30 cellular contexts compared by ENCODE assay signal in genomic region chr2:241658296-241658695, GRCh38.
"Had no signal": no experiment of that assay in that cellular context is flagged by ENCODE, and none has a peak within 500 bp of the region (broad histone marks: within the 10 kb centered on the region; RNA-seq: fewer than 3 reads in every experiment).

No MANE protein-coding gene starts in this region.

- H3K27me3 ChIP-seq: ascending aorta, breast epithelium, cardiac muscle cell, colonic mucosa, foreskin keratinocyte, gastrocnemius medialis, heart left ventricle had no signal

- H3K36me3 ChIP-seq: breast epithelium had no signal

- H3K9me3 ChIP-seq: ascending aorta, breast epithelium, colonic mucosa, gastrocnemius medialis, heart left ventricle had no signal

- H3K9me3 Mint-ChIP-seq: activated B cell treated with CpG ODN at 0.5 μM for 24 hours; activated CD8-positive, alpha-beta T cell treated with anti-CD3 and anti-CD28 coated beads for 36 hours; activated naive CD4-positive, alpha-beta T cell treated with anti-CD3 and anti-CD28 coated beads for 36 hours; activated naive CD4-positive, alpha-beta T cell treated with anti-CD3 and anti-CD28 coated beads, Interleukin-2, amount 50 U/mL, for 24 hours; activated naive CD8-positive, alpha-beta T cell treated with anti-CD3 and anti-CD28 coated beads for 36 hours; activated naive CD8-positive, alpha-beta T cell treated with anti-CD3 and anti-CD28 coated beads, Interleukin-2, amount 50 U/mL, for 24 hours; activated T-cell treated with anti-CD3 and anti-CD28 coated beads, Interleukin-2, amount 50 U/mL, for 4 hours; activated T-helper 17 cell treated with anti-CD3 and anti-CD28 coated beads, Interleukin-2, amount 50 U/mL, for 72 hours; brain; T-helper 2 cell treated with Interferon-gamma antibody and Interleukin-4, amounts not matched to agents 5 μg/mL and 100 μg/mL, for 36 hours had no signal

- H3K27ac ChIP-seq: ascending aorta, breast epithelium, cardiac muscle cell, colonic mucosa, epithelial cell of prostate, foreskin keratinocyte, gastrocnemius medialis, heart left ventricle, WERI-Rb-1 had no signal

- H3K4me3 ChIP-seq: ascending aorta, breast epithelium, cardiac muscle cell, colonic mucosa, gastrocnemius medialis, heart left ventricle had no signal

- H3K4me1 ChIP-seq: ascending aorta, breast epithelium, colonic mucosa, foreskin keratinocyte, gastrocnemius medialis had no signal

- H3K27me3 Mint-ChIP-seq: activated B cell treated with CpG ODN at 0.5 μM for 24 hours; activated CD8-positive, alpha-beta T cell treated with anti-CD3 and anti-CD28 coated beads for 36 hours; activated naive CD4-positive, alpha-beta T cell treated with anti-CD3 and anti-CD28 coated beads, Interleukin-2, amount 50 U/mL, for 24 hours; activated naive CD8-positive, alpha-beta T cell treated with anti-CD3 and anti-CD28 coated beads for 36 hours; activated naive CD8-positive, alpha-beta T cell treated with anti-CD3 and anti-CD28 coated beads, Interleukin-2, amount 50 U/mL, for 24 hours; activated T-helper 17 cell treated with anti-CD3 and anti-CD28 coated beads, Interleukin-2, amount 50 U/mL, for 72 hours; brain; T-helper 17 cell had no signal

- DNase-seq: activated B cell treated with CpG ODN at 0.5 μM for 24 hours; activated CD4-positive, alpha-beta T cell treated with anti-CD3 and anti-CD28 coated beads for 48 hours; activated CD4-positive, alpha-beta T cell treated with anti-CD3 and anti-CD28 coated beads, Interleukin-2, amount 50 U/mL, for 1 hour; activated CD4-positive, alpha-beta T cell treated with anti-CD3 and anti-CD28 coated beads, Interleukin-2, amount 50 U/mL, for 48 hours; activated CD8-positive, alpha-beta memory T cell treated with anti-CD3 and anti-CD28 coated beads for 24 hours; activated CD8-positive, alpha-beta T cell treated with anti-CD3 and anti-CD28 coated beads for 36 hours; activated effector memory CD4-positive, alpha-beta T cell treated with Interleukin-2 at 50 U/mL for 16 hours; activated naive CD4-positive, alpha-beta T cell treated with anti-CD3 and anti-CD28 coated beads for 36 hours; activated naive CD8-positive, alpha-beta T cell treated with anti-CD3 and anti-CD28 coated beads for 36 hours; activated naive CD8-positive, alpha-beta T cell treated with anti-CD3 and anti-CD28 coated beads, Interleukin-2, amount 50 U/mL, for 24 hours; activated T-cell treated with anti-CD3 and anti-CD28 coated beads, Interleukin-2, amount 50 U/mL, for 4 hours; central memory CD4-positive, alpha-beta T cell; cerebellar nuclear complex; colonic mucosa; effector CD8-positive, alpha-beta T cell; foreskin keratinocyte; gastrocnemius medialis; glutamatergic neuron; heart left ventricle; T-helper 17 cell; T1000; WERI-Rb-1 had no signal

- H3K4me3 Mint-ChIP-seq: activated B cell treated with CpG ODN at 0.5 μM for 24 hours; activated CD8-positive, alpha-beta T cell treated with anti-CD3 and anti-CD28 coated beads for 36 hours; activated naive CD4-positive, alpha-beta T cell treated with anti-CD3 and anti-CD28 coated beads for 36 hours; activated naive CD4-positive, alpha-beta T cell treated with anti-CD3 and anti-CD28 coated beads, Interleukin-2, amount 50 U/mL, for 24 hours; activated naive CD8-positive, alpha-beta T cell treated with anti-CD3 and anti-CD28 coated beads for 36 hours; activated naive CD8-positive, alpha-beta T cell treated with anti-CD3 and anti-CD28 coated beads, Interleukin-2, amount 50 U/mL, for 24 hours; activated T-cell treated with anti-CD3 and anti-CD28 coated beads, Interleukin-2, amount 50 U/mL, for 4 hours; activated T-helper 17 cell treated with anti-CD3 and anti-CD28 coated beads, Interleukin-2, amount 50 U/mL, for 72 hours; brain; T-helper 17 cell; T-helper 2 cell treated with Interferon-gamma antibody and Interleukin-4, amounts not matched to agents 5 μg/mL and 100 μg/mL, for 36 hours had no signal

- H3K4me1 Mint-ChIP-seq: activated B cell treated with CpG ODN at 0.5 μM for 24 hours; activated naive CD4-positive, alpha-beta T cell treated with anti-CD3 and anti-CD28 coated beads, Interleukin-2, amount 50 U/mL, for 24 hours; activated naive CD8-positive, alpha-beta T cell treated with anti-CD3 and anti-CD28 coated beads for 36 hours; activated naive CD8-positive, alpha-beta T cell treated with anti-CD3 and anti-CD28 coated beads, Interleukin-2, amount 50 U/mL, for 24 hours; brain had no signal

- H3K27ac Mint-ChIP-seq: activated B cell treated with CpG ODN at 0.5 μM for 24 hours; activated CD8-positive, alpha-beta T cell treated with anti-CD3 and anti-CD28 coated beads for 36 hours; activated naive CD4-positive, alpha-beta T cell treated with anti-CD3 and anti-CD28 coated beads for 36 hours; activated naive CD4-positive, alpha-beta T cell treated with anti-CD3 and anti-CD28 coated beads, Interleukin-2, amount 50 U/mL, for 24 hours; activated naive CD8-positive, alpha-beta T cell treated with anti-CD3 and anti-CD28 coated beads for 36 hours; activated naive CD8-positive, alpha-beta T cell treated with anti-CD3 and anti-CD28 coated beads, Interleukin-2, amount 50 U/mL, for 24 hours; activated T-helper 17 cell treated with anti-CD3 and anti-CD28 coated beads, Interleukin-2, amount 50 U/mL, for 72 hours; T-helper 17 cell; T-helper 2 cell treated with Interferon-gamma antibody and Interleukin-4, amounts not matched to agents 5 μg/mL and 100 μg/mL, for 36 hours had no signal
